27 cellular contexts compared by ENCODE assay signal in genomic region chr18:9210996-9211395, GRCh38.
A peak's percentile ranks its signal among the peaks of the same experiment; 100 is the strongest.
DNase-seq lines count a peak whose midpoint lies in the region; ATAC-seq, FAIRE-seq and TF ChIP-seq lines count a peak whose summit lies in the region.
"Had no signal": no experiment of that assay in that cellular context is flagged by ENCODE, and none has a peak within 500 bp of the region (broad histone marks: within the 10 kb centered on the region; RNA-seq: fewer than 3 reads in every experiment).

No MANE protein-coding gene starts in this region.

- H3K9me3 ChIP-seq in T-helper 17 cell (ENCODE audit: control insufficient read depth, low read length, poor library complexity, severe bottlenecking) (no peaks in the 10 kb centered on the region), upper lobe of left lung (no peaks in the 10 kb centered on the region)
- H3K9me3 ChIP-seq: psoas muscle, transverse colon had no signal

- WGBS in upper lobe of left lung, 2 donors = 75 to 79% methylated on average over 2 of the region's 2 CpGs

- no peak for TF ChIP-seq POLR2A in GM12891 (IDR thresholded peaks at IDR 0.05; ENCODE audit: low read depth, low read length)
- no peak for TF ChIP-seq POLR2A in upper lobe of left lung (IDR thresholded peaks at IDR 0.05)

- H3K27ac Mint-ChIP-seq in T-helper 17 cell = peak overlapping the region; percentile 59
- H3K27ac Mint-ChIP-seq: brain; CD8-positive, alpha-beta T cell; stimulated activated naive CD8-positive, alpha-beta T cell treated with anti-CD3 and anti-CD28 coated beads, Interleukin-15, amount 100 ng/mL, for 72 hours had no signal

- H3K36me3 ChIP-seq in upper lobe of left lung = peaks cover 0 to 52% (median 5%) of the 10 kb centered on the region in 4 donors

- H3K36me3 Mint-ChIP-seq in T-helper 17 cell (ENCODE audit: low read depth) = peaks cover 8% of the 10 kb centered on the region

- no peaks in the 10 kb centered on the region for H3K27me3 ChIP-seq in upper lobe of left lung
- H3K27me3 ChIP-seq: transverse colon had no signal

- H3K4me3 Mint-ChIP-seq in T-helper 17 cell = no peak overlapping the region
- H3K4me3 Mint-ChIP-seq: brain; CD8-positive, alpha-beta T cell; nephron; stimulated activated naive CD8-positive, alpha-beta T cell treated with anti-CD3 and anti-CD28 coated beads, Interleukin-15, amount 100 ng/mL, for 72 hours had no signal

- ATAC-seq in HG02759 (IDR thresholded peaks at IDR 0.05; ENCODE audit: unreplicated experiment) (peak; percentile 56), T-helper 17 cell (no peak), upper lobe of left lung (ENCODE audit: low FRiP score in 2 of 2) (no peak), GM19452 (IDR thresholded peaks at IDR 0.05; ENCODE audit: unreplicated experiment) (no peak)
- ATAC-seq: activated naive CD4-positive, alpha-beta T cell treated with anti-CD3 and anti-CD28 coated beads, Interleukin-2, amount 50 U/mL, for 72 hours; CD8-positive, alpha-beta T cell; HCT116; K562; psoas muscle; stimulated activated naive CD8-positive, alpha-beta T cell treated with anti-CD3 and anti-CD28 coated beads, Interleukin-15, amount 100 ng/mL, for 72 hours had no signal

- H3K4me1 Mint-ChIP-seq in T-helper 17 cell = peaks cover 16% of the 10 kb centered on the region
- H3K4me1 Mint-ChIP-seq: brain; nephron; stimulated activated naive CD8-positive, alpha-beta T cell treated with anti-CD3 and anti-CD28 coated beads, Interleukin-15, amount 100 ng/mL, for 72 hours had no signal

- H3K27ac ChIP-seq in upper lobe of left lung = no peak overlapping the region
- H3K27ac ChIP-seq: epithelial cell of prostate, psoas muscle, skin epidermis, transverse colon had no signal

- no peak for DNase-seq in GM12891 (ENCODE audit: insufficient read length, low spot score)
- DNase-seq in T-helper 17 cell = no peak
- peak; percentile 17 for DNase-seq in kidney tubule cell (ENCODE audit: low spot score)
- no peak for DNase-seq in effector CD4-positive, alpha-beta T cell
- no peak for DNase-seq in OCI-M2 (lab: John Stamatoyannopoulos, UW; ENCODE audit: unreplicated experiment)
- DNase-seq in upper lobe of left lung = no peak
- DNase-seq: activated CD4-positive, alpha-beta T cell treated with anti-CD3 and anti-CD28 coated beads, Interleukin-2, amount 50 U/mL, for 4 hours; activated T-cell treated with anti-CD3 and anti-CD28 coated beads, Interleukin-2, amount 50 U/mL, for 1 hour; CD8-positive, alpha-beta T cell; DND-41; foreskin fibroblast; hippocampal formation; NCI-H1930; NCI-H446; NK-92 treated with Interleukin-12 subunit alpha and Interleukin-12 subunit beta, amount 100 ng/mL, for 24 hours; psoas muscle; stimulated activated naive CD8-positive, alpha-beta T cell treated with anti-CD3 and anti-CD28 coated beads, Interleukin-15, amount 100 ng/mL, for 72 hours; transverse colon had no signal

- H3K4me3 ChIP-seq in upper lobe of left lung = no peak overlapping the region
- H3K4me3 ChIP-seq: K562, psoas muscle, skin epidermis, transverse colon had no signal

- no peak for TF ChIP-seq CTCF in upper lobe of left lung (IDR thresholded peaks at IDR 0.05)

- FAIRE-seq in GM12891 (lab: Jason Lieb, UNC) = no peak
- FAIRE-seq: K562 had no signal

- H3K27me3 Mint-ChIP-seq in T-helper 17 cell = no peaks in the 10 kb centered on the region
- H3K27me3 Mint-ChIP-seq: brain; stimulated activated naive CD8-positive, alpha-beta T cell treated with anti-CD3 and anti-CD28 coated beads, Interleukin-15, amount 100 ng/mL, for 72 hours had no signal

- peaks cover 0 to 6% (median 0%) of the 10 kb centered on the region in 4 donors for H3K4me1 ChIP-seq in upper lobe of left lung
- H3K4me1 ChIP-seq: psoas muscle had no signal

- no peak for TF ChIP-seq EP300 in upper lobe of left lung (IDR thresholded peaks at IDR 0.05)

TF ChIP-seq in GM12891, 5 proteins besides CTCF, POLR2A, EP300 and RAD21:
- TF ChIP-seq POU2F2 (IDR thresholded peaks at IDR 0.05; ENCODE audit: low read depth, low read length) = no peak
- TF ChIP-seq SPI1 (IDR thresholded peaks at IDR 0.05; ENCODE audit: low read depth, low read length) = peak; percentile 72
